In genomic region chr19:41753936-41754529, GRCh38 we compare ENCODE assay signal across 8 cellular contexts. TPM values are rescaled to one million over a fixed set of nuclear protein-coding genes. Genes with fewer than 3 reads are reported as not detected.
DNase-seq lines count a peak whose midpoint lies in the region; ATAC-seq lines count a peak whose summit lies in the region.

No MANE protein-coding gene starts in this region.

- H3K9me3 ChIP-seq in Karpas-422 (ENCODE audit: low read length): no peaks in the 10 kb centered on the region
- H3K9me3 ChIP-seq in adipocyte (ENCODE audit: control insufficient read depth, low read length): no peaks in the 10 kb centered on the region

- no peak overlapping the region for H3K27ac ChIP-seq in Karpas-422 (ENCODE audit: low read length)

- H3K4me1 ChIP-seq in Karpas-422 (ENCODE audit: low read length) (no peaks in the 10 kb centered on the region; the same call in 1 of the 2 replicates), adipocyte (ENCODE audit: control insufficient read depth, insufficient read depth, low read length) (no peaks in the 10 kb centered on the region)

- H3K79me2 ChIP-seq in Karpas-422 (ENCODE audit: low read length): no peaks in the 10 kb centered on the region

- H3K36me3 ChIP-seq in Karpas-422 (ENCODE audit: insufficient read depth, low read length) (no peaks in the 10 kb centered on the region), adipocyte (ENCODE audit: control insufficient read depth, insufficient read depth, low read length, severe bottlenecking) (no peaks in the 10 kb centered on the region)

- H3K27me3 ChIP-seq in Karpas-422 (ENCODE audit: low read length) (no peaks in the 10 kb centered on the region), adipocyte (replicated peaks; ENCODE audit: control insufficient read depth, insufficient read depth, low read length) (peaks cover 43% of the 10 kb centered on the region)

- DNase-seq in DMS114 treated with DMSO at 0.1 percent for 48 hours (lab: John Stamatoyannopoulos, UW; ENCODE audit: unreplicated experiment) (peak; percentile 22), Karpas-422 (peak; percentile 84), T-helper 1 cell (peak in 4 of 5 donors; percentile 47 to 67 (median 52)), adipocyte (ENCODE audit: low read depth) (peak; percentile 53), iris pigment epithelial cell (ENCODE audit: low read depth) (peak; percentile 21)
- peak; percentile 60 to 63 for DNase-seq in stimulated activated CD4-positive, alpha-beta T cell treated with anti-CD3 and anti-CD28 coated beads, Interleukin-4, amount 100 ng/mL, for 4 hours

- H3K9me2 ChIP-seq in Karpas-422 (replicated peaks; ENCODE audit: insufficient read depth, low read length): no peaks in the 10 kb centered on the region

- H3K4me2 ChIP-seq in Karpas-422 (ENCODE audit: low read depth, low read length, poor library complexity, severe bottlenecking): no peak overlapping the region

- H3K4me3 ChIP-seq in Karpas-422 (ENCODE audit: low read length) (no peak overlapping the region), adipocyte (ENCODE audit: low read length) (no peak overlapping the region)

- H2AFZ ChIP-seq in Karpas-422 (ENCODE audit: low read length): no peak overlapping the region

- no peak overlapping the region for H3K9ac ChIP-seq in Karpas-422 (ENCODE audit: low read length)
- no peak overlapping the region for H3K9ac ChIP-seq in adipocyte (ENCODE audit: low read length)

- H4K20me1 ChIP-seq in Karpas-422 (ENCODE audit: insufficient read depth, low read depth, low read length): 0 out of 2 replicates have a peak, but pooled peaks cover 4% of the 10 kb centered on the region

- no peak for ATAC-seq in GM18519 (IDR thresholded peaks at IDR 0.05; ENCODE audit: low FRiP score, unreplicated experiment)
- ATAC-seq in GM18868 (IDR thresholded peaks at IDR 0.05; ENCODE audit: unreplicated experiment): no peak

RNA-seq across cellular contexts. Expression of gene CEACAM6, which starts 1.3 kb away (rescaled TPM):
- not detected in 2 replicates for total RNA-seq in Karpas-422 (2014; rRNA removed; shearing (Covaris generic); ENCODE audit: low replicate concordance)

RNA-seq across cellular contexts. Expression of gene CEACAM3, which starts 42.4 kb away (rescaled TPM):
- total RNA-seq in Karpas-422 (2014; rRNA removed; shearing (Covaris generic); ENCODE audit: low replicate concordance): not detected in 2 replicates

RNA-seq across cellular contexts. Expression of gene CEACAM5, which starts 45.6 kb away (rescaled TPM):
- not detected in 2 replicates for total RNA-seq in Karpas-422 (2014; rRNA removed; shearing (Covaris generic); ENCODE audit: low replicate concordance)

Comparison
In these comparisons a context has a peak if more than half of its experiments do, and no peak if none do; other contexts are left out.
1. DNase-seq: peak in every context shown above with its lines; median percentile 84 in Karpas-422; 62 in stimulated activated CD4-positive, alpha-beta T cell treated with anti-CD3 and anti-CD28 coated beads, Interleukin-4, amount 100 ng/mL, for 4 hours; 53 in adipocyte; 52 in T-helper 1 cell; 22 in DMS114 treated with DMSO at 0.1 percent for 48 hours; 21 in iris pigment epithelial cell.